In the genomic region with DNA sequence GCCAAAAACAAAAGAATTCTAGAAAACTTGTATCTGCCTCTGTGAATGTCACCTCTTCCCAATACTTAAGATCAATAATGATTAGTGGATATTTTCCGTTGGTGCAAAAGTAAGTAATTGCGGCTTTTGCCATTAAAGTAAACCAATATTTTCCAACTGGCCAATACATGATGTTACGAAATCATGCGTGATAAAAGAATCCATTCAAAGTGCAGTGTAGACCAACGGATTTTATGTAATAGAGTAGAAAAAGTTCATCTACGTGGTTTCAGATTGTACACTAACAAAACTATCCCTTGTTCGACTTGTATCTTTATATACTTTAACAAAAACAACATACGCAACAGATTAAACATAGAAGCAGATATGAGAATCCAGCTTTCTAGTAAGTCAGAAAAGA, we compare ENCODE assay signal across 1 cellular context.
TF ChIP-seq lines count a peak whose summit lies in the region.

No MANE protein-coding gene starts in this region.

TF ChIP-seq in A549, 52 proteins besides CTCF, POLR2A, EP300 and RAD21:
- peak in 1 of 2 experiments; percentile 28; a peak in 1 of 4 replicates for TF ChIP-seq CEBPB (IDR thresholded peaks at IDR 0.05)
- TF ChIP-seq, protein P1, sequence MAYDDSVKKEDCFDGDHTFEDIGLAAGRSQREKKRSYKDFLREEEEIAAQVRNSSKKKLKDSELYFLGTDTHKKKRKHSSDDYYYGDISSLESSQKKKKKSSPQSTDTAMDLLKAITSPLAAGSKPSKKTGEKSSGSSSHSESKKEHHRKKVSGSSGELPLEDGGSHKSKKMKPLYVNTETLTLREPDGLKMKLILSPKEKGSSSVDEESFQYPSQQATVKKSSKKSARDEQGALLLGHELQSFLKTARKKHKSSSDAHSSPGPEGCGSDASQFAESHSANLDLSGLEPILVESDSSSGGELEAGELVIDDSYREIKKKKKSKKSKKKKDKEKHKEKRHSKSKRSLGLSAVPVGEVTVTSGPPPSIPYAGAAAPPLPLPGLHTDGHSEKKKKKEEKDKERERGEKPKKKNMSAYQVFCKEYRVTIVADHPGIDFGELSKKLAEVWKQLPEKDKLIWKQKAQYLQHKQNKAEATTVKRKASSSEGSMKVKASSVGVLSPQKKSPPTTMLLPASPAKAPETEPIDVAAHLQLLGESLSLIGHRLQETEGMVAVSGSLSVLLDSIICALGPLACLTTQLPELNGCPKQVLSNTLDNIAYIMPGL (CRISPR knock-in tag; IDR thresholded peaks at IDR 0.05; ENCODE audit: borderline replicate concordance): no peak
